In genomic region chr21:35586305-35586704, GRCh38 we compare ENCODE assay signal across 28 cellular contexts.
DNase-seq lines count a peak whose midpoint lies in the region; ATAC-seq and TF ChIP-seq lines count a peak whose summit lies in the region.
"Had no signal": no experiment of that assay in that cellular context is flagged by ENCODE, and none has a peak within 500 bp of the region (broad histone marks: within the 10 kb centered on the region; RNA-seq: fewer than 3 reads in every experiment).

No MANE protein-coding gene starts in this region.

- no peak overlapping the region for H3K4me3 Mint-ChIP-seq in activated T-cell treated with anti-CD3 and anti-CD28 coated beads, Interleukin-2, amount 50 U/mL, for 24 hours
- H3K4me3 Mint-ChIP-seq: B cell; CD14-positive monocyte; CD8-positive, alpha-beta memory T cell had no signal

- no peaks in the 10 kb centered on the region for H3K36me3 ChIP-seq in body of pancreas (replicated peaks in 1 of 2; ENCODE audit: insufficient read depth in 1 of 2, low read depth in 2 of 2)
- H3K36me3 ChIP-seq in right lobe of liver = no peaks in the 10 kb centered on the region
- H3K36me3 ChIP-seq: MG63 had no signal

- TF ChIP-seq CTCF in body of pancreas (IDR thresholded peaks at IDR 0.05) (no peak), right lobe of liver (IDR thresholded peaks at IDR 0.05) (no peak)

- intact Hi-C loops in body of pancreas (cut with DNase I) (no loop called here), right lobe of liver (cut with DNase I) (no loop called here), Right ventricle myocardium superior (cut with DNase I) (loop anchor here (10.0 kb wide), 1 partner anchor 62 kb away; no protein-coding TSS in a partner anchor)

- TF ChIP-seq POLR2A in body of pancreas (IDR thresholded peaks at IDR 0.05) = no peak
- TF ChIP-seq POLR2A in right lobe of liver (IDR thresholded peaks at IDR 0.05) = no peak

- ATAC-seq in body of pancreas = peak; percentile 24
- peak; percentile 81 to 90 (median 85) for ATAC-seq in right lobe of liver
- no peak for ATAC-seq in HG02973 (IDR thresholded peaks at IDR 0.05; ENCODE audit: unreplicated experiment)
- no peak for ATAC-seq in Right ventricle myocardium superior (ENCODE audit: poor library complexity)
- ATAC-seq: GM12878, PC-3, Right ventricle myocardium inferior had no signal

- peaks cover 9% of the 10 kb centered on the region for H3K4me1 ChIP-seq in body of pancreas
- peaks cover 0 to 6% (median 0%) of the 10 kb centered on the region in 4 donors for H3K4me1 ChIP-seq in right lobe of liver

- no peak overlapping the region for H3K27ac Mint-ChIP-seq in activated T-cell treated with anti-CD3 and anti-CD28 coated beads, Interleukin-2, amount 50 U/mL, for 24 hours
- H3K27ac Mint-ChIP-seq: B cell; CD14-positive monocyte; CD8-positive, alpha-beta memory T cell had no signal

- H3K4me3 ChIP-seq in body of pancreas (no peak overlapping the region), right lobe of liver (no peak overlapping the region)
- H3K4me3 ChIP-seq: GM12878, MG63 had no signal

- WGBS in body of pancreas, 2 donors = 9 to 17% methylated on average over 4 of the region's 4 CpGs
- 9% methylated on average over 4 of the region's 4 CpGs for WGBS in right lobe of liver (ENCODE audit: insufficient coverage, low coverage, low lambda C conversion rate, missing lambda C conversion rate)

- DNase-seq in NCI-H748 (lab: John Stamatoyannopoulos, UW; ENCODE audit: unreplicated experiment) (peak; percentile 19), NCI-H748 treated with DMSO at 0.1 percent for 48 hours (lab: John Stamatoyannopoulos, UW) (no peak), body of pancreas (no peak), right lobe of liver (no peak), Right ventricle myocardium superior (no peak)
- DNase-seq in activated T-cell treated with anti-CD3 and anti-CD28 coated beads, Interleukin-2, amount 50 U/mL, for 24 hours = no peak
- DNase-seq: CD8-positive, alpha-beta memory T cell; DMS 273 treated with DMSO at 0.1 percent for 48 hours; DMS79; GDM1; HCEC 1CT; KG1; MG63; NCI-H1105 treated with DMSO at 0.1 percent for 48 hours; NCI-H1694 treated with DMSO at 0.1 percent for 48 hours; NCI-H2081 treated with DMSO at 0.1 percent for 48 hours; NCI-H2171 treated with DMSO at 0.1 percent for 48 hours; NCI-H345; NCI-H510A treated with DMSO at 0.1 percent for 48 hours; NCI-H774; NK-92 treated with Interleukin-12 subunit alpha and Interleukin-12 subunit beta, amount 100 ng/mL, for 24 hours; PC-3 had no signal

- H3K27me3 Mint-ChIP-seq in activated T-cell treated with anti-CD3 and anti-CD28 coated beads, Interleukin-2, amount 50 U/mL, for 24 hours = peaks cover 36% of the 10 kb centered on the region

- no peaks in the 10 kb centered on the region for H3K9me3 ChIP-seq in body of pancreas
- no peaks in the 10 kb centered on the region for H3K9me3 ChIP-seq in right lobe of liver
- H3K9me3 ChIP-seq: MG63 had no signal

- H3K9me3 Mint-ChIP-seq in activated T-cell treated with anti-CD3 and anti-CD28 coated beads, Interleukin-2, amount 50 U/mL, for 24 hours = peaks cover 3% of the 10 kb centered on the region

- H3K36me3 Mint-ChIP-seq in activated T-cell treated with anti-CD3 and anti-CD28 coated beads, Interleukin-2, amount 50 U/mL, for 24 hours (ENCODE audit: low read depth) = no peaks in the 10 kb centered on the region
- H3K36me3 Mint-ChIP-seq: CD14-positive monocyte; CD8-positive, alpha-beta memory T cell had no signal

- no peaks in the 10 kb centered on the region for H3K27me3 ChIP-seq in body of pancreas
- H3K27me3 ChIP-seq in right lobe of liver = no peaks in the 10 kb centered on the region

- peaks cover 12% of the 10 kb centered on the region for H3K4me1 Mint-ChIP-seq in activated T-cell treated with anti-CD3 and anti-CD28 coated beads, Interleukin-2, amount 50 U/mL, for 24 hours (ENCODE audit: low read depth)
- H3K4me1 Mint-ChIP-seq: CD8-positive, alpha-beta memory T cell had no signal

- H3K27ac ChIP-seq in body of pancreas (no peak overlapping the region), right lobe of liver (no peak overlapping the region)
- H3K27ac ChIP-seq: 22Rv1 had no signal

Comparison
In these comparisons a context has a peak if more than half of its experiments do, and no peak if none do; other contexts are left out.
1. ATAC-seq: peak in body of pancreas (single experiment) and right lobe of liver (4 of 4); none in HG02973 (single experiment) and Right ventricle myocardium superior (single experiment).